In the genomic region with DNA sequence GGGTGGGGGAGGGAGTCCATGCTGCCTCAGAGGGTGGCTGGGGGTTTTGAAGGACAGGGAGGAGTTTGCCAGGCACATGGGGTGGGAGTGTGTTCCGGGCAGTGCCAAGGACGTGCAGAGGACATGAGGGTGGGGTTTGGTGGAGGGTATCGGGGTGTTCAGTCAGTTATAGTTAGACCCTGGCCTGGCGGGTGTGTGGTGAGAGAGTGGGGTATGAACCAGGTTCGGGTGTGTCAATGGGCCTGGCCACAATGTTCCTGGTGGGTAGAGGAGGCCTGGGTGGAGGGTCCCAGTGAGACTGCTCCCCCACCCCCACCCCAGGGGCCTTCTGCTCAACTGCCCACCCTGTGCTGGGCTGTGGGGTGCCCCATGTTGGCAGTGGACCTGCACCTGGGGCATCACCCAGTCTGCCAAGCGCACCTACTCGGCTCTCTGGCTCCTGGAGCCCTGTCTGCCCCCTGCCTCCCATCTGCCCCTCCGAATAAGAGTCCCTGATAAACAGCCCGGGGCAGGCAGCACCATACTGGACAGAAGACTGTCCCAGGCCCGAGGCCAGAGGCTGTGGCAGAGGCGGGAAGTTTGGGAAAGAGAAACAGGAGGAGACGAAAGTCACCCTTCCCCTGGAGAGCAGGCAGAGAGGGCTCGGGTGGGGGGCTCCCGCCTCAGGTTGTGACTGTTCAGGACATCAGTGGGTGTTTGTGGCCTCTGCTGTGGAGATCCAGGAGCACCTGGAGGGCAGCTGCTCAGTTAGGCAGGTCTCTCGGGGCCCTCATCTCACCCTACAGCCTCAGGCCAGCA, we compare ENCODE assay signal across 10 cellular contexts. TPM values are rescaled to one million over a fixed set of nuclear protein-coding genes. Genes with fewer than 3 reads are reported as not detected.
DNase-seq lines count a peak whose midpoint lies in the region; ATAC-seq and TF ChIP-seq lines count a peak whose summit lies in the region.
"Had no signal": no experiment of that assay in that cellular context is flagged by ENCODE, and none has a peak within 500 bp of the region (broad histone marks: within the 10 kb centered on the region; RNA-seq: fewer than 3 reads in every experiment).

No MANE protein-coding gene starts in this region.

- no peaks in the 10 kb centered on the region for H3K27me3 ChIP-seq in liver (ENCODE audit: control insufficient read depth in 4 of 4, insufficient read depth in 4 of 4, low read length in 3 of 4)

- no peak for TF ChIP-seq CTCF in liver (IDR thresholded peaks at IDR 0.05; ENCODE audit: low read depth, low read length, missing input control)

- peak; percentile 29 for DNase-seq in activated CD4-positive, CD25-positive, alpha-beta regulatory T cell treated with anti-CD3 and anti-CD28 coated beads, Interleukin-2, amount 50 U/mL, for 72 hours
- DNase-seq in activated CD4-positive, CD25-positive, alpha-beta regulatory T cell (lab: John Stamatoyannopoulos, UW) = no peak
- DNase-seq in substantia nigra (lab: John Stamatoyannopoulos, UW) (no peak), DMS 273 (lab: John Stamatoyannopoulos, UW; ENCODE audit: unreplicated experiment) (no peak), NCI-H748 (lab: John Stamatoyannopoulos, UW; ENCODE audit: unreplicated experiment) (no peak)

- no peak for ATAC-seq in activated T-helper 17 cell treated with anti-CD3 and anti-CD28 coated beads, Interleukin-2, amount 50 U/mL, for 72 hours (replicated peaks)
- ATAC-seq in HG02852 (IDR thresholded peaks at IDR 0.05; ENCODE audit: unreplicated experiment) = no peak

- peaks cover 40 to 77% (median 58%) of the 10 kb centered on the region in 4 donors for H3K4me1 ChIP-seq in liver (ENCODE audit: control insufficient read depth in 4 of 4, insufficient read depth in 4 of 4, low read length in 3 of 4)

- no peaks in the 10 kb centered on the region for H3K4me1 Mint-ChIP-seq in activated T-helper 17 cell treated with anti-CD3 and anti-CD28 coated beads, Interleukin-2, amount 50 U/mL, for 72 hours

- no peaks in the 10 kb centered on the region for H3K9me3 Mint-ChIP-seq in activated T-helper 17 cell treated with anti-CD3 and anti-CD28 coated beads, Interleukin-2, amount 50 U/mL, for 72 hours

- H3K4me3 ChIP-seq in liver (ENCODE audit: low read depth in 1 of 3, low read length in 3 of 3) = peak overlapping the region in 1 of 3 donors; percentile 95

- H3K27ac Mint-ChIP-seq in activated T-helper 17 cell treated with anti-CD3 and anti-CD28 coated beads, Interleukin-2, amount 50 U/mL, for 72 hours = peak overlapping the region; percentile 93

- H3K27ac ChIP-seq in liver (ENCODE audit: low read depth in 1 of 2, low read length in 2 of 2) (peak overlapping the region; percentile 95 to 99), substantia nigra (ENCODE audit: low read depth, low read length, poor library complexity, severe bottlenecking) (peak overlapping the region; percentile 93)
- H3K27ac ChIP-seq: epithelial cell of prostate had no signal

- 67% methylated on average over 15 of the region's 15 CpGs for WGBS in liver

- H3K27me3 Mint-ChIP-seq in activated T-helper 17 cell treated with anti-CD3 and anti-CD28 coated beads, Interleukin-2, amount 50 U/mL, for 72 hours = no peaks in the 10 kb centered on the region

- H3K9me3 ChIP-seq in liver (ENCODE audit: control insufficient read depth in 4 of 4, low read length in 3 of 4) = no peaks in the 10 kb centered on the region

- peaks cover 66% of the 10 kb centered on the region for H3K36me3 Mint-ChIP-seq in activated T-helper 17 cell treated with anti-CD3 and anti-CD28 coated beads, Interleukin-2, amount 50 U/mL, for 72 hours (ENCODE audit: low read depth)

- peak overlapping the region in 1 of 2 donors; percentile 3 for H3K9ac ChIP-seq in liver (ENCODE audit: low read depth in 1 of 2, low read length in 2 of 2)

- peak overlapping the region; percentile 87 for H3K4me3 Mint-ChIP-seq in activated T-helper 17 cell treated with anti-CD3 and anti-CD28 coated beads, Interleukin-2, amount 50 U/mL, for 72 hours

- peaks cover 0 to 13% (median 3%) of the 10 kb centered on the region in 4 donors for H3K36me3 ChIP-seq in liver (ENCODE audit: control insufficient read depth in 4 of 4, insufficient read depth in 3 of 4, low read depth in 1 of 4, low read length in 3 of 4)

- no peak for TF ChIP-seq RAD21 in liver (IDR thresholded peaks at IDR 0.05)

TF ChIP-seq in liver, 16 proteins besides CTCF, POLR2A, EP300 and RAD21:
- TF ChIP-seq GABPA (IDR thresholded peaks at IDR 0.05 in 1 of 2, conservative IDR thresholded peaks at IDR 0.05 in 1 of 2) (no peak), YY1 (IDR thresholded peaks at IDR 0.05) (no peak), FOXA2 (IDR thresholded peaks at IDR 0.05) (no peak)
- TF ChIP-seq, protein P1, sequence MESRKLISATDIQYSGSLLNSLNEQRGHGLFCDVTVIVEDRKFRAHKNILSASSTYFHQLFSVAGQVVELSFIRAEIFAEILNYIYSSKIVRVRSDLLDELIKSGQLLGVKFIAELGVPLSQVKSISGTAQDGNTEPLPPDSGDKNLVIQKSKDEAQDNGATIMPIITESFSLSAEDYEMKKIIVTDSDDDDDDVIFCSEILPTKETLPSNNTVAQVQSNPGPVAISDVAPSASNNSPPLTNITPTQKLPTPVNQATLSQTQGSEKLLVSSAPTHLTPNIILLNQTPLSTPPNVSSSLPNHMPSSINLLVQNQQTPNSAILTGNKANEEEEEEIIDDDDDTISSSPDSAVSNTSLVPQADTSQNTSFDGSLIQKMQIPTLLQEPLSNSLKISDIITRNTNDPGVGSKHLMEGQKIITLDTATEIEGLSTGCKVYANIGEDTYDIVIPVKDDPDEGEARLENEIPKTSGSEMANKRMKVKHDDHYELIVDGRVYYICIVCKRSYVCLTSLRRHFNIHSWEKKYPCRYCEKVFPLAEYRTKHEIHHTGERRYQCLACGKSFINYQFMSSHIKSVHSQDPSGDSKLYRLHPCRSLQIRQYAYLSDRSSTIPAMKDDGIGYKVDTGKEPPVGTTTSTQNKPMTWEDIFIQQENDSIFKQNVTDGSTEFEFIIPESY (IDR thresholded peaks at IDR 0.05) = no peak
- TF ChIP-seq, protein P2, sequence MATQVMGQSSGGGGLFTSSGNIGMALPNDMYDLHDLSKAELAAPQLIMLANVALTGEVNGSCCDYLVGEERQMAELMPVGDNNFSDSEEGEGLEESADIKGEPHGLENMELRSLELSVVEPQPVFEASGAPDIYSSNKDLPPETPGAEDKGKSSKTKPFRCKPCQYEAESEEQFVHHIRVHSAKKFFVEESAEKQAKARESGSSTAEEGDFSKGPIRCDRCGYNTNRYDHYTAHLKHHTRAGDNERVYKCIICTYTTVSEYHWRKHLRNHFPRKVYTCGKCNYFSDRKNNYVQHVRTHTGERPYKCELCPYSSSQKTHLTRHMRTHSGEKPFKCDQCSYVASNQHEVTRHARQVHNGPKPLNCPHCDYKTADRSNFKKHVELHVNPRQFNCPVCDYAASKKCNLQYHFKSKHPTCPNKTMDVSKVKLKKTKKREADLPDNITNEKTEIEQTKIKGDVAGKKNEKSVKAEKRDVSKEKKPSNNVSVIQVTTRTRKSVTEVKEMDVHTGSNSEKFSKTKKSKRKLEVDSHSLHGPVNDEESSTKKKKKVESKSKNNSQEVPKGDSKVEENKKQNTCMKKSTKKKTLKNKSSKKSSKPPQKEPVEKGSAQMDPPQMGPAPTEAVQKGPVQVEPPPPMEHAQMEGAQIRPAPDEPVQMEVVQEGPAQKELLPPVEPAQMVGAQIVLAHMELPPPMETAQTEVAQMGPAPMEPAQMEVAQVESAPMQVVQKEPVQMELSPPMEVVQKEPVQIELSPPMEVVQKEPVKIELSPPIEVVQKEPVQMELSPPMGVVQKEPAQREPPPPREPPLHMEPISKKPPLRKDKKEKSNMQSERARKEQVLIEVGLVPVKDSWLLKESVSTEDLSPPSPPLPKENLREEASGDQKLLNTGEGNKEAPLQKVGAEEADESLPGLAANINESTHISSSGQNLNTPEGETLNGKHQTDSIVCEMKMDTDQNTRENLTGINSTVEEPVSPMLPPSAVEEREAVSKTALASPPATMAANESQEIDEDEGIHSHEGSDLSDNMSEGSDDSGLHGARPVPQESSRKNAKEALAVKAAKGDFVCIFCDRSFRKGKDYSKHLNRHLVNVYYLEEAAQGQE (IDR thresholded peaks at IDR 0.05) = no peak

RNA-seq across cellular contexts. Expression of a gene that starts 4.1 kb away (rescaled TPM):
- 100 to 1,000 TPM in 1 of 2 donors, 10 to 100 TPM in 1; 94.8 to 235 TPM for total RNA-seq in activated T-helper 17 cell treated with anti-CD3 and anti-CD28 coated beads, Interleukin-2, amount 50 U/mL, for 72 hours
- 10 to 100 TPM; 14.5 to 33.8 TPM for total RNA-seq in liver
- polyA plus RNA-seq in liver = 10 to 100 TPM; 22.3 to 44.0 TPM

RNA-seq across cellular contexts. Expression of a gene that starts 46.3 kb away (rescaled TPM):
- total RNA-seq in activated T-helper 17 cell treated with anti-CD3 and anti-CD28 coated beads, Interleukin-2, amount 50 U/mL, for 72 hours = 10 to 100 TPM; 22.7 to 38.6 TPM
- 10 to 100 TPM; 17.2 to 98.1 TPM for total RNA-seq in liver
- 10 to 100 TPM; 34.2 to 80.0 TPM for polyA plus RNA-seq in liver

RNA-seq across cellular contexts. Expression of a gene that starts 46.5 kb away (rescaled TPM):
- 10 to 100 TPM; 19.5 to 21.9 TPM for total RNA-seq in activated T-helper 17 cell treated with anti-CD3 and anti-CD28 coated beads, Interleukin-2, amount 50 U/mL, for 72 hours
- total RNA-seq in liver = 10 to 100 TPM; 10.4 to 20.2 TPM
- 10 to 100 TPM; 12.5 to 15.6 TPM for polyA plus RNA-seq in liver

RNA-seq across cellular contexts. Expression of a gene that starts 47.9 kb away (rescaled TPM):
- total RNA-seq in activated T-helper 17 cell treated with anti-CD3 and anti-CD28 coated beads, Interleukin-2, amount 50 U/mL, for 72 hours = under 1 TPM; 0.09 to 0.42 TPM
- total RNA-seq in liver = under 1 TPM in 1 of 2 donors, not detected in 1; under 0.01 TPM
- not detected for polyA plus RNA-seq in liver
- total RNA-seq: renal cortical epithelial cell had no signal
